In the genomic region with DNA sequence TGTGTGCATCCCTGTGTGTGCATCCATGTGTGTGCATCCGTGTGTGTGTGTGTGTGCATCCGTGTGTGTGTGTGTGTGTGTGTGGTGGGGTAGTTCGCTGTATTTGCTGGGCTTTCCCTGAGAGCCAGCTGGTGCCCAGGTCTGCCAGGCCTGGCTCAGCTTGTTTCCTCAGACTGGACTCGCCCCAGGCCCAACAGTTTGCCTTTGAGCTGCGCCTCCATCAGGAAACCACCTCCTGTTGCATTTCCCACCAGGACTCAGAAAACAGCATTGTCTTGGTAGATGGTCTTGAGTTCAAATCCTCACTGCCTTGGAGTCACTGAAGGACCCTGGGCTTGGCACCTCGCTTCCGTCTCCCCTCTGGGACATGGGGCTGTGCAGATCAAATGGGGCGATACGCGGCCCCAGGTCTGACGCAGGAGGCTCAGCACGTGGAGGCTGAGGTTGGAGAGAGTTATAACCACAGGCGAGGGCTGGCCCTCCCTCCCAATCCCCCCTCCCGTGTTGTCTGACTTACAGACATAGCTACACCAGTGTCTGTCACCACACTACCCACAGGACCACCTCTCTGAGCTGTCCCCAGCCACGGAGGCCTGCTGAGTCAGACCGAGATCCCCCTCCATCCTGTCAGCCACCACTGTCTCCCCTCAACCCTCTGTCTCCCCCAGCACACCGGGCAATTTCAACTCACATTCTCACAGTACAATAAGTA, we compare ENCODE assay signal across 9 cellular contexts. TPM values are rescaled to one million over a fixed set of nuclear protein-coding genes. Genes with fewer than 3 reads are reported as not detected.
DNase-seq lines count a peak whose midpoint lies in the region; ATAC-seq and TF ChIP-seq lines count a peak whose summit lies in the region.
"Had no signal": no experiment of that assay in that cellular context is flagged by ENCODE, and none has a peak within 500 bp of the region (broad histone marks: within the 10 kb centered on the region; RNA-seq: fewer than 3 reads in every experiment).

No MANE protein-coding gene starts in this region.

- peaks cover 6% of the 10 kb centered on the region for H3K27me3 Mint-ChIP-seq in activated CD8-positive, alpha-beta memory T cell treated with anti-CD3 and anti-CD28 coated beads, Interleukin-2, amount 10 ng/mL, durations not matched to agents 7 days and 5 days
- peaks cover 10% of the 10 kb centered on the region for H3K27me3 Mint-ChIP-seq in nephron progenitor cell (ENCODE audit: low read depth, poor library complexity)

- H3K9me3 ChIP-seq in MM.1S (replicated peaks; ENCODE audit: insufficient read depth, low read length), result no peaks in the 10 kb centered on the region
- no peaks in the 10 kb centered on the region for H3K9me3 ChIP-seq in right atrium auricular region

- H3K4me3 Mint-ChIP-seq in activated CD8-positive, alpha-beta memory T cell treated with anti-CD3 and anti-CD28 coated beads, Interleukin-2, amount 10 ng/mL, durations not matched to agents 7 days and 5 days, result peak overlapping the region; percentile 81
- H3K4me3 Mint-ChIP-seq in nephron progenitor cell, result no peak overlapping the region

- no peaks in the 10 kb centered on the region for H3F3A ChIP-seq in MM.1S (ENCODE audit: insufficient read depth, low read length)

- DNase-seq in activated CD8-positive, alpha-beta memory T cell treated with anti-CD3 and anti-CD28 coated beads, Interleukin-2, amount 10 ng/mL, durations not matched to agents 7 days and 5 days, result peak; percentile 99
- DNase-seq in nephron progenitor cell (no peak), KG1 (lab: John Stamatoyannopoulos, UW) (no peak), MM.1S (no peak), right atrium auricular region (ENCODE audit: low spot score) (no peak), erythroblast (lab: John Stamatoyannopoulos, UW) (no peak)

- H3K27me3 ChIP-seq in MM.1S (replicated peaks; ENCODE audit: insufficient read depth, low read length), result no peaks in the 10 kb centered on the region
- no peaks in the 10 kb centered on the region for H3K27me3 ChIP-seq in right atrium auricular region

- H3K27ac ChIP-seq in MM.1S (ENCODE audit: low read length), result no peak overlapping the region
- no peak overlapping the region for H3K27ac ChIP-seq in right atrium auricular region

- no peak overlapping the region for H2AFZ ChIP-seq in MM.1S (ENCODE audit: low read length)

- H3K4me1 Mint-ChIP-seq in activated CD8-positive, alpha-beta memory T cell treated with anti-CD3 and anti-CD28 coated beads, Interleukin-2, amount 10 ng/mL, durations not matched to agents 7 days and 5 days, result peaks cover 85% of the 10 kb centered on the region
- peaks cover 41% of the 10 kb centered on the region for H3K4me1 Mint-ChIP-seq in nephron progenitor cell

- CTCF ChIA-PET in activated CD8-positive, alpha-beta memory T cell treated with anti-CD3 and anti-CD28 coated beads, Interleukin-2, amount 10 ng/mL, durations not matched to agents 7 days and 5 days (lab: Charles Lee), result interaction anchor here (0.6 to 3.5 kb wide), 14 partner anchors 8 to 169 kb away, joined by 3 to 27 read pairs (median 6); a partner anchor contains a TSS

- H3K36me3 Mint-ChIP-seq in activated CD8-positive, alpha-beta memory T cell treated with anti-CD3 and anti-CD28 coated beads, Interleukin-2, amount 10 ng/mL, durations not matched to agents 7 days and 5 days, result peaks cover 30% of the 10 kb centered on the region
- no peaks in the 10 kb centered on the region for H3K36me3 Mint-ChIP-seq in nephron progenitor cell (ENCODE audit: low read depth)

- no peaks in the 10 kb centered on the region for H4K20me1 ChIP-seq in MM.1S (ENCODE audit: insufficient read depth, low read length)

- no peaks in the 10 kb centered on the region for H3K9me2 ChIP-seq in MM.1S (replicated peaks; ENCODE audit: insufficient read depth, low read length)

- H3K4me3 ChIP-seq in MM.1S (ENCODE audit: low read length) (no peak overlapping the region), right atrium auricular region (no peak overlapping the region)
- H3K4me3 ChIP-seq: skin epidermis had no signal

- peak overlapping the region; percentile 86 for H3K27ac Mint-ChIP-seq in activated CD8-positive, alpha-beta memory T cell treated with anti-CD3 and anti-CD28 coated beads, Interleukin-2, amount 10 ng/mL, durations not matched to agents 7 days and 5 days
- H3K27ac Mint-ChIP-seq in nephron progenitor cell, result peak overlapping the region; percentile 34

- TF ChIP-seq POLR2A in erythroblast (IDR thresholded peaks at IDR 0.05; ENCODE audit: low read length), result no peak

- H3K4me1 ChIP-seq in MM.1S (ENCODE audit: low read length) (no peaks in the 10 kb centered on the region), right atrium auricular region (peaks cover 0 to 19% of the 10 kb centered on the region in 2 donors)

- H3K36me3 ChIP-seq in MM.1S (replicated peaks; ENCODE audit: insufficient read depth, low read length) (no peaks in the 10 kb centered on the region), right atrium auricular region (no peaks in the 10 kb centered on the region)

- no peaks in the 10 kb centered on the region for H3K9me3 Mint-ChIP-seq in activated CD8-positive, alpha-beta memory T cell treated with anti-CD3 and anti-CD28 coated beads, Interleukin-2, amount 10 ng/mL, durations not matched to agents 7 days and 5 days (ENCODE audit: low read depth)
- no peaks in the 10 kb centered on the region for H3K9me3 Mint-ChIP-seq in nephron progenitor cell

- H3K9ac ChIP-seq in MM.1S (ENCODE audit: low read length), result no peak overlapping the region

- TF ChIP-seq CTCF in nephron progenitor cell (IDR thresholded peaks at IDR 0.05) (no peak), MM.1S (IDR thresholded peaks at IDR 0.05; ENCODE audit: low read length) (no peak), right atrium auricular region (IDR thresholded peaks at IDR 0.05) (no peak)

- no peaks in the 10 kb centered on the region for H3K79me2 ChIP-seq in MM.1S (ENCODE audit: low read length)

- no peak overlapping the region for H3K4me2 ChIP-seq in MM.1S (ENCODE audit: low read depth, low read length)

- ATAC-seq in GM18873 (IDR thresholded peaks at IDR 0.05; ENCODE audit: low FRiP score, unreplicated experiment) (peak; percentile 59), HG03097 (IDR thresholded peaks at IDR 0.05; ENCODE audit: low FRiP score, unreplicated experiment) (peak; percentile 58)
- ATAC-seq in activated CD8-positive, alpha-beta memory T cell treated with anti-CD3 and anti-CD28 coated beads, Interleukin-2, amount 10 ng/mL, durations not matched to agents 7 days and 5 days, result peak; percentile 64

RNA-seq across cellular contexts. Expression of a gene that starts 4.7 kb away (rescaled TPM):
- total RNA-seq in activated CD8-positive, alpha-beta memory T cell treated with anti-CD3 and anti-CD28 coated beads, Interleukin-2, amount 10 ng/mL, durations not matched to agents 7 days and 5 days, result 10 to 100 TPM; 54.4 to 70.9 TPM
- total RNA-seq in right atrium auricular region, result 10 to 100 TPM; 23.4 to 26.1 TPM

RNA-seq across cellular contexts. Expression of a gene that starts 49.8 kb away (rescaled TPM):
- total RNA-seq in activated CD8-positive, alpha-beta memory T cell treated with anti-CD3 and anti-CD28 coated beads, Interleukin-2, amount 10 ng/mL, durations not matched to agents 7 days and 5 days, result 10 to 100 TPM; 46.3 to 48.7 TPM
- total RNA-seq in right atrium auricular region, result 10 to 100 TPM; 15.2 to 21.4 TPM
